In the genomic region with DNA sequence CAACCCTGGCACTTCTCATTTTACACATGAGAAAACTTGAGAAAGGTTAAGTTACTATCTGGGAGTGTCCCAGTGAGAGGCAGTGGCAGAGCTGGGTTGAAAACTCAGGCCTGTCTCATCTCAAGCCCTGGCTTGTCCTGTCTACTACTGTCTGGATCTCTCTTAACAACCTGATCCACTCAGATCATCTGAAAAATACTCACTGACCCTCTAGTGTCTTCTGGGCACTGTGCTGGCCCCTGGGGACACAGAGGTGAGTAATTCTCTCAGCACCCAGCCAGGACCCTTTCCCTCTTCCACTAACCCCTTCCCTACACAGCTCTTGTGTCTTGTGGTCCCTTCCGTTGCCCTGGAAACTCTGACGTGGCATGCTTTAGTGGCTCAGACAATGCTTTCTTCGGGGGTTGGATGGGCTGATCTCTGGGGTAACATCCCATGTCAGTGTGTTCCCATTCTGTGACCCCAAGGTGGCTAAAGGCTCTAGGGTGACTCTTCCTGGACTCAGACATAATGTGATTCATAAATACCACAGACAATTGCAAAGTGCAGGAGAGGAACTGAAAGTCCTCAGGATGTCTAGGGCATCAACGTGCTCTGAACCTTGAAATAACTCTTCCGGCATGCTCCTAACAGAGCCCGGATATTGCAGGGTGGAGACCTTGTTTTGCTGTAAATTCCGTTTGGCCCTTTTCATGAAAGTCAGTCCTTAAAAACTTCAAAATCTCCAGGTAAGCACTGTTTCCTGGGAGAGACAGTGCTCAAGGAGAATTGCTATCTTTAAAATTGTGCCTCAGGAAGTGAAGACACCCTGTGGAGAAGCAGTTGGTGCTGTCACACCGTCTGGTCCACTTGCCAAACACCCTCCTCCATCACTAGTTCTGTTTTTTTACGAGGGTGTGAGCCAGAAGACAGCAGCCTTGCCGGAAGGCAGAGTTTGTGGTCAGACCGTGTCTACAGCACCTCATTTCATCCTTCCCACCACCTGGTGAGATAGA, we compare ENCODE assay signal across 1 cellular context.
TF ChIP-seq lines count a peak whose summit lies in the region.

No MANE protein-coding gene starts in this region.

TF ChIP-seq in WTC11, 78 proteins besides CTCF, POLR2A, EP300 and RAD21 (continued from another document):
- TF ChIP-seq, protein P1, sequence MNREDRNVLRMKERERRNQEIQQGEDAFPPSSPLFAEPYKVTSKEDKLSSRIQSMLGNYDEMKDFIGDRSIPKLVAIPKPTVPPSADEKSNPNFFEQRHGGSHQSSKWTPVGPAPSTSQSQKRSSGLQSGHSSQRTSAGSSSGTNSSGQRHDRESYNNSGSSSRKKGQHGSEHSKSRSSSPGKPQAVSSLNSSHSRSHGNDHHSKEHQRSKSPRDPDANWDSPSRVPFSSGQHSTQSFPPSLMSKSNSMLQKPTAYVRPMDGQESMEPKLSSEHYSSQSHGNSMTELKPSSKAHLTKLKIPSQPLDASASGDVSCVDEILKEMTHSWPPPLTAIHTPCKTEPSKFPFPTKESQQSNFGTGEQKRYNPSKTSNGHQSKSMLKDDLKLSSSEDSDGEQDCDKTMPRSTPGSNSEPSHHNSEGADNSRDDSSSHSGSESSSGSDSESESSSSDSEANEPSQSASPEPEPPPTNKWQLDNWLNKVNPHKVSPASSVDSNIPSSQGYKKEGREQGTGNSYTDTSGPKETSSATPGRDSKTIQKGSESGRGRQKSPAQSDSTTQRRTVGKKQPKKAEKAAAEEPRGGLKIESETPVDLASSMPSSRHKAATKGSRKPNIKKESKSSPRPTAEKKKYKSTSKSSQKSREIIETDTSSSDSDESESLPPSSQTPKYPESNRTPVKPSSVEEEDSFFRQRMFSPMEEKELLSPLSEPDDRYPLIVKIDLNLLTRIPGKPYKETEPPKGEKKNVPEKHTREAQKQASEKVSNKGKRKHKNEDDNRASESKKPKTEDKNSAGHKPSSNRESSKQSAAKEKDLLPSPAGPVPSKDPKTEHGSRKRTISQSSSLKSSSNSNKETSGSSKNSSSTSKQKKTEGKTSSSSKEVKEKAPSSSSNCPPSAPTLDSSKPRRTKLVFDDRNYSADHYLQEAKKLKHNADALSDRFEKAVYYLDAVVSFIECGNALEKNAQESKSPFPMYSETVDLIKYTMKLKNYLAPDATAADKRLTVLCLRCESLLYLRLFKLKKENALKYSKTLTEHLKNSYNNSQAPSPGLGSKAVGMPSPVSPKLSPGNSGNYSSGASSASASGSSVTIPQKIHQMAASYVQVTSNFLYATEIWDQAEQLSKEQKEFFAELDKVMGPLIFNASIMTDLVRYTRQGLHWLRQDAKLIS (CRISPR knock-in tag; IDR thresholded peaks at IDR 0.05; ENCODE audit: borderline replicate concordance): no peak
- TF ChIP-seq SP1 (CRISPR knock-in tag; conservative IDR thresholded peaks at IDR 0.05): no peak
- TF ChIP-seq, protein P2, sequence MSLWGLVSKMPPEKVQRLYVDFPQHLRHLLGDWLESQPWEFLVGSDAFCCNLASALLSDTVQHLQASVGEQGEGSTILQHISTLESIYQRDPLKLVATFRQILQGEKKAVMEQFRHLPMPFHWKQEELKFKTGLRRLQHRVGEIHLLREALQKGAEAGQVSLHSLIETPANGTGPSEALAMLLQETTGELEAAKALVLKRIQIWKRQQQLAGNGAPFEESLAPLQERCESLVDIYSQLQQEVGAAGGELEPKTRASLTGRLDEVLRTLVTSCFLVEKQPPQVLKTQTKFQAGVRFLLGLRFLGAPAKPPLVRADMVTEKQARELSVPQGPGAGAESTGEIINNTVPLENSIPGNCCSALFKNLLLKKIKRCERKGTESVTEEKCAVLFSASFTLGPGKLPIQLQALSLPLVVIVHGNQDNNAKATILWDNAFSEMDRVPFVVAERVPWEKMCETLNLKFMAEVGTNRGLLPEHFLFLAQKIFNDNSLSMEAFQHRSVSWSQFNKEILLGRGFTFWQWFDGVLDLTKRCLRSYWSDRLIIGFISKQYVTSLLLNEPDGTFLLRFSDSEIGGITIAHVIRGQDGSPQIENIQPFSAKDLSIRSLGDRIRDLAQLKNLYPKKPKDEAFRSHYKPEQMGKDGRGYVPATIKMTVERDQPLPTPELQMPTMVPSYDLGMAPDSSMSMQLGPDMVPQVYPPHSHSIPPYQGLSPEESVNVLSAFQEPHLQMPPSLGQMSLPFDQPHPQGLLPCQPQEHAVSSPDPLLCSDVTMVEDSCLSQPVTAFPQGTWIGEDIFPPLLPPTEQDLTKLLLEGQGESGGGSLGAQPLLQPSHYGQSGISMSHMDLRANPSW (CRISPR knock-in tag; conservative IDR thresholded peaks at IDR 0.05; ENCODE audit: low read depth): no peak
- TF ChIP-seq, protein P3, sequence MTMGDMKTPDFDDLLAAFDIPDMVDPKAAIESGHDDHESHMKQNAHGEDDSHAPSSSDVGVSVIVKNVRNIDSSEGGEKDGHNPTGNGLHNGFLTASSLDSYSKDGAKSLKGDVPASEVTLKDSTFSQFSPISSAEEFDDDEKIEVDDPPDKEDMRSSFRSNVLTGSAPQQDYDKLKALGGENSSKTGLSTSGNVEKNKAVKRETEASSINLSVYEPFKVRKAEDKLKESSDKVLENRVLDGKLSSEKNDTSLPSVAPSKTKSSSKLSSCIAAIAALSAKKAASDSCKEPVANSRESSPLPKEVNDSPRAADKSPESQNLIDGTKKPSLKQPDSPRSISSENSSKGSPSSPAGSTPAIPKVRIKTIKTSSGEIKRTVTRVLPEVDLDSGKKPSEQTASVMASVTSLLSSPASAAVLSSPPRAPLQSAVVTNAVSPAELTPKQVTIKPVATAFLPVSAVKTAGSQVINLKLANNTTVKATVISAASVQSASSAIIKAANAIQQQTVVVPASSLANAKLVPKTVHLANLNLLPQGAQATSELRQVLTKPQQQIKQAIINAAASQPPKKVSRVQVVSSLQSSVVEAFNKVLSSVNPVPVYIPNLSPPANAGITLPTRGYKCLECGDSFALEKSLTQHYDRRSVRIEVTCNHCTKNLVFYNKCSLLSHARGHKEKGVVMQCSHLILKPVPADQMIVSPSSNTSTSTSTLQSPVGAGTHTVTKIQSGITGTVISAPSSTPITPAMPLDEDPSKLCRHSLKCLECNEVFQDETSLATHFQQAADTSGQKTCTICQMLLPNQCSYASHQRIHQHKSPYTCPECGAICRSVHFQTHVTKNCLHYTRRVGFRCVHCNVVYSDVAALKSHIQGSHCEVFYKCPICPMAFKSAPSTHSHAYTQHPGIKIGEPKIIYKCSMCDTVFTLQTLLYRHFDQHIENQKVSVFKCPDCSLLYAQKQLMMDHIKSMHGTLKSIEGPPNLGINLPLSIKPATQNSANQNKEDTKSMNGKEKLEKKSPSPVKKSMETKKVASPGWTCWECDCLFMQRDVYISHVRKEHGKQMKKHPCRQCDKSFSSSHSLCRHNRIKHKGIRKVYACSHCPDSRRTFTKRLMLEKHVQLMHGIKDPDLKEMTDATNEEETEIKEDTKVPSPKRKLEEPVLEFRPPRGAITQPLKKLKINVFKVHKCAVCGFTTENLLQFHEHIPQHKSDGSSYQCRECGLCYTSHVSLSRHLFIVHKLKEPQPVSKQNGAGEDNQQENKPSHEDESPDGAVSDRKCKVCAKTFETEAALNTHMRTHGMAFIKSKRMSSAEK (CRISPR knock-in tag; IDR thresholded peaks at IDR 0.05; ENCODE audit: borderline replicate concordance): no peak
- no peak for TF ChIP-seq SMAD4 (CRISPR knock-in tag; IDR thresholded peaks at IDR 0.05)
- TF ChIP-seq SOX15 (CRISPR knock-in tag; IDR thresholded peaks at IDR 0.05): no peak
- TF ChIP-seq, protein P4, sequence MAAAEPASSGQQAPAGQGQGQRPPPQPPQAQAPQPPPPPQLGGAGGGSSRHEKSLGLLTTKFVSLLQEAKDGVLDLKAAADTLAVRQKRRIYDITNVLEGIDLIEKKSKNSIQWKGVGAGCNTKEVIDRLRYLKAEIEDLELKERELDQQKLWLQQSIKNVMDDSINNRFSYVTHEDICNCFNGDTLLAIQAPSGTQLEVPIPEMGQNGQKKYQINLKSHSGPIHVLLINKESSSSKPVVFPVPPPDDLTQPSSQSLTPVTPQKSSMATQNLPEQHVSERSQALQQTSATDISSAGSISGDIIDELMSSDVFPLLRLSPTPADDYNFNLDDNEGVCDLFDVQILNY (CRISPR knock-in tag; IDR thresholded peaks at IDR 0.05): no peak
- TF ChIP-seq ELF4 (CRISPR knock-in tag; IDR thresholded peaks at IDR 0.05; ENCODE audit: low read depth): no peak
- TF ChIP-seq, protein P5, sequence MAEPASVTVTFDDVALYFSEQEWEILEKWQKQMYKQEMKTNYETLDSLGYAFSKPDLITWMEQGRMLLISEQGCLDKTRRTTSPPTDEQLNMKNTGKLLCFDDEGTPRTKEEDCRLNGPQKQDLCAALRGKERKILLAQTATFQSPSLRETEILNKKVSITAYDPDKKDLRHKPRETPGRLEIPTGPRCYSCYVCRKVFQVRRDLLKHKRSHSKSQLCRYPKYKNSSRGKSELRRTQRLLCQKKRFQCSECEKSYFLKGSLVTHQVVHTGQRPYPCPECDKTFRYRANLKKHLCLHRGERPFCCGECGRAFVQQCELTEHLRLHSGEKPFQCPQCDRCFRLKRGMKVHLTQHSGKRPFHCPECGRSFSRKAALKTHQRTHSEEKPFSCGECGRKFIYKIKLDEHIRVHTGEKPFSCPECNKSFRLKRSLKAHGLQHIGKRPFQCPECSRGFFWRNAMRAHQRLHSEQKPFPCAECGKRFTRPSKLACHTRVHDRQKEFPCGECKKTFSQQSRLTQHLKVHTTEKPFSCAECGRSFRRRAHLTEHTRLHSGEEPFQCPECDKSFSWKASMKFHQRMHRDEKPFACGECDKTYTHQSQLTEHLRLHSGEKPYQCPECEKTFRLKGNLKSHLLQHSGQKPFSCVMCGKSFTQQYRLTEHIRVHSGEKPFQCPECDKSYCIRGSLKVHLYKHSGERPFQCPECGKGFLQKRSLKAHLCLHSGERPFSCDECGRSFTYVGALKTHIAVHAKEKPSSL (CRISPR knock-in tag; conservative IDR thresholded peaks at IDR 0.05): no peak
- TF ChIP-seq, protein P6, sequence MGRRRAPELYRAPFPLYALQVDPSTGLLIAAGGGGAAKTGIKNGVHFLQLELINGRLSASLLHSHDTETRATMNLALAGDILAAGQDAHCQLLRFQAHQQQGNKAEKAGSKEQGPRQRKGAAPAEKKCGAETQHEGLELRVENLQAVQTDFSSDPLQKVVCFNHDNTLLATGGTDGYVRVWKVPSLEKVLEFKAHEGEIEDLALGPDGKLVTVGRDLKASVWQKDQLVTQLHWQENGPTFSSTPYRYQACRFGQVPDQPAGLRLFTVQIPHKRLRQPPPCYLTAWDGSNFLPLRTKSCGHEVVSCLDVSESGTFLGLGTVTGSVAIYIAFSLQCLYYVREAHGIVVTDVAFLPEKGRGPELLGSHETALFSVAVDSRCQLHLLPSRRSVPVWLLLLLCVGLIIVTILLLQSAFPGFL (CRISPR knock-in tag; IDR thresholded peaks at IDR 0.05; ENCODE audit: borderline replicate concordance): no peak
- no peak for TF ChIP-seq ZNF423 (CRISPR knock-in tag; IDR thresholded peaks at IDR 0.05)
